Comparison of ENCODE assay signal across 8 cellular contexts in genomic region chr2:28613616-28614501, GRCh38.
DNase-seq lines count a peak whose midpoint lies in the region; ATAC-seq, FAIRE-seq and TF ChIP-seq lines count a peak whose summit lies in the region.

No MANE protein-coding gene starts in this region.

- H3K9ac ChIP-seq in HepG2 (ENCODE audit: insufficient read depth, low read depth, low read length): no peak overlapping the region

- H3K36me3 ChIP-seq in HepG2 (replicated peaks in 1 of 2; ENCODE audit: control insufficient read depth in 1 of 2, insufficient read depth in 2 of 2, low read length in 2 of 2) (no peaks in the 10 kb centered on the region), right lobe of liver (no peaks in the 10 kb centered on the region), left lung (peaks cover 0 to 9% of the 10 kb centered on the region in 2 donors)

- ATAC-seq in HepG2 (no peak), right lobe of liver (no peak), left lung (peak; percentile 21), GM21367 (IDR thresholded peaks at IDR 0.05; ENCODE audit: unreplicated experiment) (no peak), HG03439 (IDR thresholded peaks at IDR 0.05; ENCODE audit: unreplicated experiment) (no peak)

- H3K27ac ChIP-seq in HepG2 (ENCODE audit: extremely low read length, insufficient read depth, low read length): no peak overlapping the region
- H3K27ac ChIP-seq in right lobe of liver: no peak overlapping the region
- peak overlapping the region in 1 of 2 donors; percentile 5 for H3K27ac ChIP-seq in left lung

- H3K27ac Mint-ChIP-seq in nephron progenitor cell: no peak overlapping the region

- H2AFZ ChIP-seq in HepG2 (ENCODE audit: low read length): no peak overlapping the region

- H3K4me3 ChIP-seq in HepG2 (replicated peaks in 1 of 3; ENCODE audit: insufficient read depth in 1 of 3, low read depth in 2 of 3, low read length in 3 of 3) (no peak overlapping the region), right lobe of liver (no peak overlapping the region), left lung (no peak overlapping the region)

- 17% methylated on average over 11 of the region's 11 CpGs for WGBS in HepG2 (ENCODE audit: low lambda C conversion rate)
- WGBS in right lobe of liver (ENCODE audit: insufficient coverage, low coverage, low lambda C conversion rate, missing lambda C conversion rate): 78% methylated on average over 11 of the region's 11 CpGs

- H3K4me3 Mint-ChIP-seq in nephron progenitor cell: no peak overlapping the region

- no peak for TF ChIP-seq CTCF in HepG2 (CRISPR knock-in tag; IDR thresholded peaks at IDR 0.05)
- TF ChIP-seq CTCF in right lobe of liver (IDR thresholded peaks at IDR 0.05): no peak
- TF ChIP-seq CTCF in left lung (IDR thresholded peaks at IDR 0.05): no peak
- TF ChIP-seq CTCF in nephron progenitor cell (IDR thresholded peaks at IDR 0.05): no peak

- no peak for FAIRE-seq in HepG2 (lab: Jason Lieb, UNC)

- DNase-seq in HepG2 (ENCODE audit: low spot score) (peak; percentile 42), right lobe of liver (no peak), left lung (no peak), nephron progenitor cell (no peak), CD1c-positive myeloid dendritic cell (ENCODE audit: extremely low spot score) (no peak)
- DNase-seq in activated effector memory CD4-positive, alpha-beta T cell treated with anti-CD3 and anti-CD28 coated beads, Interleukin-2, amount 50 U/mL, for 16 hours: peak; percentile 73

- H3K9me3 ChIP-seq in HepG2 (ENCODE audit: low read length): no peaks in the 10 kb centered on the region
- H3K9me3 ChIP-seq in right lobe of liver: no peaks in the 10 kb centered on the region
- H3K9me3 ChIP-seq in left lung: no peaks in the 10 kb centered on the region

- no peaks in the 10 kb centered on the region for H3K36me3 Mint-ChIP-seq in nephron progenitor cell (ENCODE audit: low read depth)

- CTCF ChIA-PET in HepG2 (lab: Yijun Ruan, JAX; ENCODE audit: low intra/inter-chr PET ratio, low total read pairs): no interaction called here

- no peak overlapping the region for H3K4me2 ChIP-seq in HepG2 (ENCODE audit: low read depth, low read length)

- no peak for TF ChIP-seq RAD21 in HepG2 (CRISPR knock-in tag; IDR thresholded peaks at IDR 0.05)

- H4K20me1 ChIP-seq in HepG2 (ENCODE audit: insufficient read depth, low read length): no peaks in the 10 kb centered on the region

- H3K27me3 ChIP-seq in HepG2 (ENCODE audit: control insufficient read depth in 1 of 2, insufficient read depth in 2 of 2, low read length in 2 of 2) (peaks cover 0 to 16% of the 10 kb centered on the region in 2 experiments; a peak in 4 of 5 replicates), right lobe of liver (no peaks in the 10 kb centered on the region), left lung (no peaks in the 10 kb centered on the region)

- in situ Hi-C loops in HepG2 (cut with HindIII; ENCODE audit: extremely low pct_ligation_motif_present, low pct_unique_long_range_greater_than_20kb): no loop called here

- no peaks in the 10 kb centered on the region for H3K9me3 Mint-ChIP-seq in nephron progenitor cell

- H3K4me1 ChIP-seq in HepG2 (ENCODE audit: insufficient read depth, low read length) (peaks cover 42% of the 10 kb centered on the region), right lobe of liver (no peaks in the 10 kb centered on the region), left lung (no peaks in the 10 kb centered on the region)

- peaks cover 32% of the 10 kb centered on the region for H3K4me1 Mint-ChIP-seq in nephron progenitor cell

- BruUV-seq in HepG2 (replicated peaks; lab: Mats Ljungman, UMichigan): no TSS peak

- H3K27me3 Mint-ChIP-seq in nephron progenitor cell (ENCODE audit: low read depth, poor library complexity): no peaks in the 10 kb centered on the region

- TF ChIP-seq EP300 in HepG2 (IDR thresholded peaks at IDR 0.05; ENCODE audit: low read depth in 2 of 2, low read length in 2 of 2) (no peak), HepG2 (CRISPR knock-in tag; IDR thresholded peaks at IDR 0.05; ENCODE audit: borderline replicate concordance) (no peak)

- H3K79me2 ChIP-seq in HepG2 (ENCODE audit: insufficient read depth, low read length): no peaks in the 10 kb centered on the region

- no peak for TF ChIP-seq POLR2A in HepG2 (IDR thresholded peaks at IDR 0.05; ENCODE audit: insufficient read depth in 1 of 2, low read depth in 2 of 2, low read length in 2 of 2)
- no peak for TF ChIP-seq POLR2A in right lobe of liver (IDR thresholded peaks at IDR 0.05)

- intact Hi-C loops in HepG2 (cut with micrococcal nuclease; ENCODE audit: unreplicated experiment): no loop called here
- intact Hi-C loops in right lobe of liver (cut with DNase I): loop anchor here in 1 of 2 donors (10.0 kb wide), 1 partner anchor 141 kb away; the partner anchor contains the start of gene PPP1CB
- intact Hi-C loops in left lung (cut with DNase I): no loop called here

- POLR2A ChIA-PET in HepG2 (lab: Yijun Ruan, JAX): no interaction called here

TF ChIP-seq in HepG2, 621 proteins besides CTCF, POLR2A, EP300 and RAD21:
- TF ChIP-seq CREB1 (IDR thresholded peaks at IDR 0.05): 0 out of 2 replicates have a peak, but pooled peaks have one; percentile 21
- no peak for TF ChIP-seq CREB1 (CRISPR knock-in tag; IDR thresholded peaks at IDR 0.05)
- peak; percentile 87 for TF ChIP-seq ONECUT2 (CRISPR knock-in tag; IDR thresholded peaks at IDR 0.05)
- no peak for TF ChIP-seq CBFB (CRISPR knock-in tag; IDR thresholded peaks at IDR 0.05)
TF ChIP-seq in HepG2: peak in this region for 2.

Comparison
In these comparisons a context has a peak if more than half of its experiments do, and no peak if none do; other contexts are left out.
1. DNase-seq: peak in HepG2 (single experiment) and activated effector memory CD4-positive, alpha-beta T cell treated with anti-CD3 and anti-CD28 coated beads, Interleukin-2, amount 50 U/mL, for 16 hours (single experiment); none in right lobe of liver (0 of 3), left lung (0 of 2), nephron progenitor cell (single experiment) and CD1c-positive myeloid dendritic cell (single experiment).